21 cellular contexts compared by ENCODE assay signal in the genomic region with DNA sequence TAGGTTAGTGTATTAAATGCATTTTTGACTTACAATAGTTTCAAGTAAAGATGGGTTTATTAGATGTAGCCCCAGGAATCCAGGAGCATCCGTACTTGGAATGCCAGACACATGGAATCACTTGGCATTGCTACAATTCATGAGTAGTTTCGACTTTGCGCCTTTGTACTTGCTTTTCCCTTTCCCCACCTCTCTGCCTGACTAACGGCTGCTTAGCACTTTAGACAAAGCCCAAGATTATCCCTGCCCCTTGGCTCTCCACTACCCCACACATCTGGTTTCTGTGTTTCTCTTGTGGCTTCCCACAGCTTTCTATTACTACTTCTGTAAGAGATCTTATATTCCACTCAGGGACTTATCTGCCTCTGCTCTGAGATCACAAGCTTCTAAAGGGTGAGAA.
DNase-seq lines count a peak whose midpoint lies in the region; ATAC-seq, FAIRE-seq and TF ChIP-seq lines count a peak whose summit lies in the region.
"Had no signal": no experiment of that assay in that cellular context is flagged by ENCODE, and none has a peak within 500 bp of the region (broad histone marks: within the 10 kb centered on the region; RNA-seq: fewer than 3 reads in every experiment).

No MANE protein-coding gene starts in this region.

- BruUV-seq in GM12878 (replicated peaks; lab: Mats Ljungman, UMichigan): no TSS peak

- H3K36me3 ChIP-seq in GM12878 (ENCODE audit: control insufficient read depth in 2 of 2, insufficient read depth in 2 of 2, low read length in 1 of 2) (no peaks in the 10 kb centered on the region), ovary (no peaks in the 10 kb centered on the region)
- H3K36me3 ChIP-seq: prostate gland had no signal

- intact Hi-C loops in GM12878 (cut with micrococcal nuclease; ENCODE audit: unreplicated experiment) (no loop called here), ovary (cut with DNase I) (no loop called here)

- DNase-seq in AG10803 (ENCODE audit: low read depth): peak; percentile 83
- peak; percentile 13 for DNase-seq in M059J (ENCODE audit: low read depth)
- DNase-seq in GM12878 (ENCODE audit: low read depth, low spot score): no peak
- DNase-seq in kidney tubule cell (ENCODE audit: low spot score): peak; percentile 64
- no peak for DNase-seq in ovary
- no peak for DNase-seq in NCI-H69 (lab: John Stamatoyannopoulos, UW)
- DNase-seq in NCI-H1092 treated with DMSO at 0.1 percent for 48 hours (lab: John Stamatoyannopoulos, UW): no peak
- DNase-seq in SKM-1 treated with dmso at 0.1 percent for 144 hours (lab: John Stamatoyannopoulos, UW; ENCODE audit: unreplicated experiment): no peak
- DNase-seq: ACHN; activated CD8-positive, alpha-beta memory T cell treated with anti-CD3 and anti-CD28 coated beads for 24 hours; activated effector memory CD4-positive, alpha-beta T cell treated with Interleukin-2 at 50 U/mL for 16 hours; amniotic stem cell; left colon; NCI-H1436 treated with DMSO at 0.1 percent for 48 hours; PC-9; stimulated activated naive CD8-positive, alpha-beta T cell treated with anti-CD3 and anti-CD28 coated beads, Interleukin-15, Interleukin-2, amounts not matched to agents 100 U/mL and 50 U/mL, for 24 hours had no signal

- CTCF ChIA-PET in GM12878 (lab: Yijun Ruan, JAX): no interaction called here

- H3K4me3 ChIP-seq in AG10803 (ENCODE audit: low read length) (no peak overlapping the region), GM12878 (no peak overlapping the region), ovary (no peak overlapping the region)
- H3K4me3 ChIP-seq: hepatocyte, PC-9, prostate gland had no signal

- in situ Hi-C loops in GM12878 (cut with MboI): no loop called here

- no peak overlapping the region for H2AFZ ChIP-seq in GM12878 (ENCODE audit: control insufficient read depth, low read depth, low read length)
- H2AFZ ChIP-seq: hepatocyte, PC-9 had no signal

- SMC1A ChIA-PET in GM12878 (lab: Charles Lee; ENCODE audit: uncharacterized antibody, unreplicated experiment): interaction anchor here (1.0 to 1.9 kb wide), 3 partner anchors 9 to 31 kb away, joined by 3 to 6 read pairs (median 4); no protein-coding TSS in a partner anchor

- ATAC-seq in GM12878: no peak
- ATAC-seq: left colon; stimulated activated naive CD8-positive, alpha-beta T cell treated with anti-CD3 and anti-CD28 coated beads, Interleukin-15, Interleukin-2, amounts not matched to agents 100 U/mL and 50 U/mL, for 24 hours; WTC11 had no signal

- no peaks in the 10 kb centered on the region for H4K20me1 ChIP-seq in GM12878 (ENCODE audit: control insufficient read depth, insufficient read depth)

- RAD21 ChIA-PET in GM12878 (lab: Charles Lee; ENCODE audit: unreplicated experiment): interaction anchor here (1.8 kb wide), 1 partner anchor 373 kb away, joined by 4 read pairs; no protein-coding TSS in a partner anchor

- H3K27ac ChIP-seq in GM12878 (ENCODE audit: control insufficient read depth, insufficient read depth) (no peak overlapping the region), ovary (no peak overlapping the region)
- H3K27ac ChIP-seq: hepatocyte, HL-60, KMS-11, PC-9, prostate gland had no signal

- TF ChIP-seq RAD21 in GM12878 (IDR thresholded peaks at IDR 0.05; ENCODE audit: insufficient read depth, low read depth, low read length): no peak

- H3K4me1 ChIP-seq in GM12878 (ENCODE audit: control insufficient read depth, insufficient read depth, low read length): no peaks in the 10 kb centered on the region
- no peaks in the 10 kb centered on the region for H3K4me1 ChIP-seq in ovary (ENCODE audit: insufficient read depth)
- H3K4me1 ChIP-seq: prostate gland had no signal

- 73% methylated on average over 4 of the region's 4 CpGs for WGBS in GM12878 (ENCODE audit: insufficient coverage, insufficient replicate concordance, low lambda C conversion rate, missing lambda C conversion rate)
- WGBS in ovary, 3 donors: 14 to 18% (median 15%) methylated on average over 4 of the region's 4 CpGs

- no peak overlapping the region for H3K9ac ChIP-seq in GM12878 (ENCODE audit: control insufficient read depth, insufficient read depth, low read length)
- H3K9ac ChIP-seq: KMS-11 had no signal

- H3K79me2 ChIP-seq in GM12878 (ENCODE audit: control insufficient read depth, insufficient read depth, low read length): no peaks in the 10 kb centered on the region
- H3K79me2 ChIP-seq: hepatocyte had no signal

- H3K27me3 ChIP-seq in GM12878 (replicated peaks in 1 of 2; ENCODE audit: control insufficient read depth in 2 of 2, insufficient read depth in 2 of 2, low read length in 1 of 2): no peaks in the 10 kb centered on the region
- no peaks in the 10 kb centered on the region for H3K27me3 ChIP-seq in ovary

- no peak for TF ChIP-seq CTCF in AG10803 (conservative IDR thresholded peaks at IDR 0.05; ENCODE audit: low read length)
- TF ChIP-seq CTCF in GM12878 (IDR thresholded peaks at IDR 0.05 in 2 of 3, conservative IDR thresholded peaks at IDR 0.05 in 1 of 3; ENCODE audit: control insufficient read depth in 2 of 3, extremely low read depth in 1 of 3, insufficient read depth in 1 of 3, low read depth in 3 of 3, low read length in 3 of 3): no peak
- TF ChIP-seq CTCF in ovary (IDR thresholded peaks at IDR 0.05): no peak

- H3K4me2 ChIP-seq in GM12878 (ENCODE audit: control insufficient read depth, insufficient read depth): no peak overlapping the region
- H3K4me2 ChIP-seq: hepatocyte, KMS-11, PC-9 had no signal

- TF ChIP-seq EP300 in GM12878 (IDR thresholded peaks at IDR 0.05; ENCODE audit: borderline replicate concordance in 1 of 2, control insufficient read depth in 1 of 2, low read depth in 2 of 2, low read length in 2 of 2) (no peak), ovary (IDR thresholded peaks at IDR 0.05) (no peak)

- TF ChIP-seq POLR2A in GM12878 (IDR thresholded peaks at IDR 0.05; ENCODE audit: low read depth, low read length) (no peak), ovary (IDR thresholded peaks at IDR 0.05) (no peak)

- peaks cover 4% of the 10 kb centered on the region; the same call in 2 of the 3 replicates for H3K9me3 ChIP-seq in GM12878 (replicated peaks; ENCODE audit: control insufficient read depth, insufficient read depth, low read length)
- no peaks in the 10 kb centered on the region for H3K9me3 ChIP-seq in ovary
- H3K9me3 ChIP-seq: prostate gland had no signal

- POLR2A ChIA-PET in GM12878 (lab: Charles Lee): interaction anchor here (0.6 kb wide), 1 partner anchor 11 kb away, joined by 3 read pairs; no protein-coding TSS in a partner anchor

- FAIRE-seq in GM12878 (lab: Jason Lieb, UNC): peak; percentile 49

TF ChIP-seq in GM12878, 131 proteins besides CTCF, POLR2A, EP300 and RAD21:
- TF ChIP-seq MTA2 (IDR thresholded peaks at IDR 0.05; ENCODE audit: low read depth): no peak
- no peak for TF ChIP-seq NFXL1 (IDR thresholded peaks at IDR 0.05; ENCODE audit: borderline replicate concordance)
- TF ChIP-seq, protein P1, sequence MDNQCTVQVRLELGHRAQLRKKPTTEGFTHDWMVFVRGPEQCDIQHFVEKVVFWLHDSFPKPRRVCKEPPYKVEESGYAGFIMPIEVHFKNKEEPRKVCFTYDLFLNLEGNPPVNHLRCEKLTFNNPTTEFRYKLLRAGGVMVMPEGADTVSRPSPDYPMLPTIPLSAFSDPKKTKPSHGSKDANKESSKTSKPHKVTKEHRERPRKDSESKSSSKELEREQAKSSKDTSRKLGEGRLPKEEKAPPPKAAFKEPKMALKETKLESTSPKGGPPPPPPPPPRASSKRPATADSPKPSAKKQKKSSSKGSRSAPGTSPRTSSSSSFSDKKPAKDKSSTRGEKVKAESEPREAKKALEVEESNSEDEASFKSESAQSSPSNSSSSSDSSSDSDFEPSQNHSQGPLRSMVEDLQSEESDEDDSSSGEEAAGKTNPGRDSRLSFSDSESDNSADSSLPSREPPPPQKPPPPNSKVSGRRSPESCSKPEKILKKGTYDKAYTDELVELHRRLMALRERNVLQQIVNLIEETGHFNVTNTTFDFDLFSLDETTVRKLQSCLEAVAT (IDR thresholded peaks at IDR 0.05): no peak
- TF ChIP-seq ZNF687 (IDR thresholded peaks at IDR 0.05): no peak
TF ChIP-seq in GM12878: peak in this region for 0.

Comparison
In these comparisons a context has a peak if more than half of its experiments do, and no peak if none do; other contexts are left out.
1. DNase-seq: peak in AG10803 (single experiment), M059J (single experiment) and kidney tubule cell (single experiment); none in GM12878 (single experiment), ovary (0 of 5), NCI-H69 (single experiment), NCI-H1092 treated with DMSO at 0.1 percent for 48 hours (single experiment) and SKM-1 treated with dmso at 0.1 percent for 144 hours (single experiment).